ENCODE assay signal across 11 cellular contexts in genomic region chr15:36951747-36952247, GRCh38.
DNase-seq lines count a peak whose midpoint lies in the region; ATAC-seq and TF ChIP-seq lines count a peak whose summit lies in the region.
"Had no signal": no experiment of that assay in that cellular context is flagged by ENCODE, and none has a peak within 500 bp of the region (broad histone marks: within the 10 kb centered on the region; RNA-seq: fewer than 3 reads in every experiment).

No MANE protein-coding gene starts in this region.

- no peak overlapping the region for H3K4me3 Mint-ChIP-seq in stimulated activated naive B cell treated with anti-CD40 and anti-IgM and Interleukin-4, amounts not matched to agents 10 μg/mL and 1 μg/mL and 100 μg/mL, for 72 hours
- H3K4me3 Mint-ChIP-seq in T-cell (no peak overlapping the region), Caco-2 (ENCODE audit: unreplicated experiment) (no peak overlapping the region)
- H3K4me3 Mint-ChIP-seq: T-helper 2 cell treated with Interferon-gamma antibody and Interleukin-4, amounts not matched to agents 5 μg/mL and 100 μg/mL, for 36 hours had no signal

- CTCF ChIA-PET in RWPE1 (lab: Yijun Ruan, JAX) (no interaction called here), T-cell (lab: Charles Lee) (no interaction called here), Caco-2 (lab: Charles Lee) (no interaction called here)

- no TSS peak for BruUV-seq in Caco-2 (replicated peaks; lab: Mats Ljungman, UMichigan)

- H3K36me3 Mint-ChIP-seq in stimulated activated naive B cell treated with anti-CD40 and anti-IgM and Interleukin-4, amounts not matched to agents 10 μg/mL and 1 μg/mL and 100 μg/mL, for 72 hours: no peaks in the 10 kb centered on the region
- H3K36me3 Mint-ChIP-seq in T-cell: no peaks in the 10 kb centered on the region
- H3K36me3 Mint-ChIP-seq in Caco-2 (ENCODE audit: insufficient read depth, unreplicated experiment): no peaks in the 10 kb centered on the region

- no peak overlapping the region for H3K27ac Mint-ChIP-seq in stimulated activated naive B cell treated with anti-CD40 and anti-IgM and Interleukin-4, amounts not matched to agents 10 μg/mL and 1 μg/mL and 100 μg/mL, for 72 hours
- H3K27ac Mint-ChIP-seq in T-cell (no peak overlapping the region), Caco-2 (ENCODE audit: unreplicated experiment) (no peak overlapping the region)
- H3K27ac Mint-ChIP-seq: T-helper 2 cell treated with Interferon-gamma antibody and Interleukin-4, amounts not matched to agents 5 μg/mL and 100 μg/mL, for 36 hours had no signal

- TF ChIP-seq CTCF in RWPE1 (conservative IDR thresholded peaks at IDR 0.05; ENCODE audit: low read depth) (no peak), cardiac muscle cell (IDR thresholded peaks at IDR 0.05; ENCODE audit: low read depth, low read length) (no peak), Caco-2 (IDR thresholded peaks at IDR 0.05; ENCODE audit: insufficient read depth in 1 of 2, low read depth in 1 of 2, low read length in 1 of 2, severe bottlenecking in 1 of 2, unreplicated experiment in 1 of 2) (no peak)

- peaks cover 0 to 10% of the 10 kb centered on the region in 2 donors for H3K27me3 Mint-ChIP-seq in stimulated activated naive B cell treated with anti-CD40 and anti-IgM and Interleukin-4, amounts not matched to agents 10 μg/mL and 1 μg/mL and 100 μg/mL, for 72 hours
- H3K27me3 Mint-ChIP-seq in T-cell (peaks cover 3 to 15% of the 10 kb centered on the region in 2 donors), Caco-2 (ENCODE audit: insufficient read depth, unreplicated experiment) (no peaks in the 10 kb centered on the region)

- DNase-seq in Right ventricle myocardium inferior (ENCODE audit: missing footprints) (no peak), cardiac septum (ENCODE audit: low spot score) (no peak), RWPE1 (ENCODE audit: low spot score) (peak; percentile 2), cardiac muscle cell (ENCODE audit: low read depth in 1 of 2, low spot score in 1 of 2) (peak; percentile 26 to 83), T-cell (no peak), Caco-2 (no peak)
- no peak for DNase-seq in stimulated activated naive B cell treated with anti-CD40 and anti-IgM and Interleukin-4, amounts not matched to agents 10 μg/mL and 1 μg/mL and 100 μg/mL, for 72 hours
- DNase-seq: NCI-H2029 treated with DMSO at 0.1 percent for 48 hours, upper lobe of left lung had no signal

- H3K4me1 ChIP-seq in cardiac muscle cell (ENCODE audit: low read depth) (peaks cover 71% of the 10 kb centered on the region), Caco-2 (peaks cover 2% of the 10 kb centered on the region; the same call in 1 of the 2 replicates)

- POLR2A ChIA-PET in RWPE1 (lab: Yijun Ruan, JAX; ENCODE audit: low non-redundant PET): no interaction called here
- POLR2A ChIA-PET in T-cell (lab: Charles Lee): no interaction called here
- POLR2A ChIA-PET in Caco-2 (lab: Charles Lee): no interaction called here

- no peaks in the 10 kb centered on the region for H3K4me1 Mint-ChIP-seq in stimulated activated naive B cell treated with anti-CD40 and anti-IgM and Interleukin-4, amounts not matched to agents 10 μg/mL and 1 μg/mL and 100 μg/mL, for 72 hours
- H3K4me1 Mint-ChIP-seq in T-cell (no peaks in the 10 kb centered on the region), Caco-2 (ENCODE audit: low read depth, unreplicated experiment) (peaks cover 6% of the 10 kb centered on the region)

- intact Hi-C loops in Right ventricle myocardium inferior (cut with DNase I): no loop called here
- intact Hi-C loops in cardiac septum (cut with DNase I): no loop called here
- intact Hi-C loops in Caco-2 (cut with micrococcal nuclease; ENCODE audit: unreplicated experiment): no loop called here

- no peak overlapping the region for H3K27ac ChIP-seq in RWPE1
- H3K27ac ChIP-seq in cardiac muscle cell: peak overlapping the region; percentile 88
- H3K27ac ChIP-seq: upper lobe of left lung had no signal

- peaks cover 2% of the 10 kb centered on the region for H3K36me3 ChIP-seq in cardiac muscle cell
- no peaks in the 10 kb centered on the region for H3K36me3 ChIP-seq in Caco-2 (ENCODE audit: control insufficient read depth, insufficient read depth, low read length)
- H3K36me3 ChIP-seq: upper lobe of left lung had no signal

- no peaks in the 10 kb centered on the region for H3K27me3 ChIP-seq in cardiac muscle cell
- H3K27me3 ChIP-seq in Caco-2 (replicated peaks; ENCODE audit: control insufficient read depth, insufficient read depth, low read length): no peaks in the 10 kb centered on the region
- H3K27me3 ChIP-seq: upper lobe of left lung had no signal

- H3K9me3 ChIP-seq in cardiac muscle cell (ENCODE audit: low read depth): no peaks in the 10 kb centered on the region
- no peaks in the 10 kb centered on the region for H3K9me3 ChIP-seq in Caco-2
- H3K9me3 ChIP-seq: upper lobe of left lung had no signal

- peak; percentile 34 for ATAC-seq in Right ventricle myocardium inferior
- ATAC-seq in stimulated activated naive B cell treated with anti-CD40 and anti-IgM and Interleukin-4, amounts not matched to agents 10 μg/mL and 1 μg/mL and 100 μg/mL, for 72 hours (replicated peaks): no peak
- ATAC-seq in GM18517 (IDR thresholded peaks at IDR 0.05; ENCODE audit: unreplicated experiment): no peak
- no peak for ATAC-seq in T-cell (replicated peaks in 1 of 4)

- H3K9me3 Mint-ChIP-seq in stimulated activated naive B cell treated with anti-CD40 and anti-IgM and Interleukin-4, amounts not matched to agents 10 μg/mL and 1 μg/mL and 100 μg/mL, for 72 hours: peaks cover 0 to 2% of the 10 kb centered on the region in 2 donors
- H3K9me3 Mint-ChIP-seq in T-cell (peaks cover 0 to 3% (median 0%) of the 10 kb centered on the region in 3 donors), Caco-2 (ENCODE audit: unreplicated experiment) (no peaks in the 10 kb centered on the region)
- H3K9me3 Mint-ChIP-seq: T-helper 2 cell treated with Interferon-gamma antibody and Interleukin-4, amounts not matched to agents 5 μg/mL and 100 μg/mL, for 36 hours had no signal

- H3K4me3 ChIP-seq in cardiac muscle cell: no peak overlapping the region
- no peak overlapping the region for H3K4me3 ChIP-seq in Caco-2 (ENCODE audit: low read depth, low read length)
- H3K4me3 ChIP-seq: upper lobe of left lung had no signal

Comparison
In these comparisons a context has a peak if more than half of its experiments do, and no peak if none do; other contexts are left out.
1. DNase-seq: peak in RWPE1 (single experiment) and cardiac muscle cell (2 of 2); none in Right ventricle myocardium inferior (single experiment), cardiac septum (single experiment), stimulated activated naive B cell treated with anti-CD40 and anti-IgM and Interleukin-4, amounts not matched to agents 10 μg/mL and 1 μg/mL and 100 μg/mL, for 72 hours (single experiment), T-cell (0 of 34) and Caco-2 (0 of 2).